1 cellular context compared by ENCODE assay signal in the genomic region with DNA sequence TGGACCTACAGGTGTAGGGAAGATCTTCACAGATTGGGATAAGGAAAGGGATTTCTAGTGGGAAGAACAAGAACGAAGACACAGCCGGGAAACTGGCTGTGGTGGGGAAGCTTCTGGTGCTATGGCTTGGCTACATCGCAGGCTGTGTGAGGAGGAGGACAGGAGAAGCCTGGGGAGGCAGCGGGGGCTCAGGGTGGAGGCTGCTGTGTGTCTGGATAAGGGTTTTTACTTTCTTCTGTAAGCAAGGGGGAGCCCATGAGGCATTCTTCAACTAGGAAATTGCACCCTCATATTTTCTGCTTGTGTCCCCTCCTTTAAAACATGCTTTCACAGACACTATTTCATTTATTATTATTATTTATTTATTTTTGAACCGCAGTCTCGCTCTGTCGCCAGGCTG.
TF ChIP-seq lines count a peak whose summit lies in the region.

No MANE protein-coding gene starts in this region.

TF ChIP-seq in SK-N-SH treated with all-trans-retinoic acid at 6 μM for 48 hours, 23 proteins besides CTCF, POLR2A, EP300 and RAD21 (continued from another document):
- TF ChIP-seq, protein P1, sequence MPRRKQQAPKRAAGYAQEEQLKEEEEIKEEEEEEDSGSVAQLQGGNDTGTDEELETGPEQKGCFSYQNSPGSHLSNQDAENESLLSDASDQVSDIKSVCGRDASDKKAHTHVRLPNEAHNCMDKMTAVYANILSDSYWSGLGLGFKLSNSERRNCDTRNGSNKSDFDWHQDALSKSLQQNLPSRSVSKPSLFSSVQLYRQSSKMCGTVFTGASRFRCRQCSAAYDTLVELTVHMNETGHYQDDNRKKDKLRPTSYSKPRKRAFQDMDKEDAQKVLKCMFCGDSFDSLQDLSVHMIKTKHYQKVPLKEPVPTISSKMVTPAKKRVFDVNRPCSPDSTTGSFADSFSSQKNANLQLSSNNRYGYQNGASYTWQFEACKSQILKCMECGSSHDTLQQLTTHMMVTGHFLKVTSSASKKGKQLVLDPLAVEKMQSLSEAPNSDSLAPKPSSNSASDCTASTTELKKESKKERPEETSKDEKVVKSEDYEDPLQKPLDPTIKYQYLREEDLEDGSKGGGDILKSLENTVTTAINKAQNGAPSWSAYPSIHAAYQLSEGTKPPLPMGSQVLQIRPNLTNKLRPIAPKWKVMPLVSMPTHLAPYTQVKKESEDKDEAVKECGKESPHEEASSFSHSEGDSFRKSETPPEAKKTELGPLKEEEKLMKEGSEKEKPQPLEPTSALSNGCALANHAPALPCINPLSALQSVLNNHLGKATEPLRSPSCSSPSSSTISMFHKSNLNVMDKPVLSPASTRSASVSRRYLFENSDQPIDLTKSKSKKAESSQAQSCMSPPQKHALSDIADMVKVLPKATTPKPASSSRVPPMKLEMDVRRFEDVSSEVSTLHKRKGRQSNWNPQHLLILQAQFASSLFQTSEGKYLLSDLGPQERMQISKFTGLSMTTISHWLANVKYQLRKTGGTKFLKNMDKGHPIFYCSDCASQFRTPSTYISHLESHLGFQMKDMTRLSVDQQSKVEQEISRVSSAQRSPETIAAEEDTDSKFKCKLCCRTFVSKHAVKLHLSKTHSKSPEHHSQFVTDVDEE (CRISPR knock-in tag; IDR thresholded peaks at IDR 0.05) = no peak
- TF ChIP-seq ZFP30 (CRISPR knock-in tag; IDR thresholded peaks at IDR 0.05) = no peak
- TF ChIP-seq ZNF565 (CRISPR knock-in tag; conservative IDR thresholded peaks at IDR 0.05; ENCODE audit: low read depth) = no peak
- no peak for TF ChIP-seq ZNF70 (CRISPR knock-in tag; IDR thresholded peaks at IDR 0.05)
- no peak for TF ChIP-seq PPARA (CRISPR knock-in tag; IDR thresholded peaks at IDR 0.05; ENCODE audit: borderline replicate concordance)
- TF ChIP-seq CSDC2 (CRISPR knock-in tag; IDR thresholded peaks at IDR 0.05) = no peak
- TF ChIP-seq, protein P2, sequence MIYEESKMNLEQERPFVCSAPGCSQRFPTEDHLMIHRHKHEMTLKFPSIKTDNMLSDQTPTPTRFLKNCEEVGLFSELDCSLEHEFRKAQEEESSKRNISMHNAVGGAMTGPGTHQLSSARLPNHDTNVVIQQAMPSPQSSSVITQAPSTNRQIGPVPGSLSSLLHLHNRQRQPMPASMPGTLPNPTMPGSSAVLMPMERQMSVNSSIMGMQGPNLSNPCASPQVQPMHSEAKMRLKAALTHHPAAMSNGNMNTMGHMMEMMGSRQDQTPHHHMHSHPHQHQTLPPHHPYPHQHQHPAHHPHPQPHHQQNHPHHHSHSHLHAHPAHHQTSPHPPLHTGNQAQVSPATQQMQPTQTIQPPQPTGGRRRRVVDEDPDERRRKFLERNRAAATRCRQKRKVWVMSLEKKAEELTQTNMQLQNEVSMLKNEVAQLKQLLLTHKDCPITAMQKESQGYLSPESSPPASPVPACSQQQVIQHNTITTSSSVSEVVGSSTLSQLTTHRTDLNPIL (CRISPR knock-in tag; IDR thresholded peaks at IDR 0.05; ENCODE audit: low read depth) = no peak
- no peak for TF ChIP-seq ZC3H10 (CRISPR knock-in tag; IDR thresholded peaks at IDR 0.05)
